ENCODE assay signal across 8 cellular contexts in genomic region chr19:48170817-48171347, GRCh38. TPM values are rescaled to one million over a fixed set of nuclear protein-coding genes. Genes with fewer than 3 reads are reported as not detected.
DNase-seq lines count a peak whose midpoint lies in the region; TF ChIP-seq lines count a peak whose summit lies in the region.

No MANE protein-coding gene starts in this region.

- H3K23ac ChIP-seq in trophoblast cell (ENCODE audit: low read length) = no peak overlapping the region

- H3K36me3 ChIP-seq in trophoblast cell (ENCODE audit: control insufficient read depth in 1 of 2, insufficient read depth in 2 of 2, low read length in 2 of 2) = peaks cover 16% of the 10 kb centered on the region in 2 experiments

- POLR2A ChIA-PET in RWPE1 (lab: Yijun Ruan, JAX; ENCODE audit: low non-redundant PET) = no interaction called here

- H2BK120ac ChIP-seq in trophoblast cell (ENCODE audit: insufficient read depth, low read length, poor library complexity) = peak overlapping the region; percentile 55

- H2AFZ ChIP-seq in trophoblast cell (ENCODE audit: insufficient read depth, low read length, poor library complexity) = peak overlapping the region; percentile 87

- H2AK5ac ChIP-seq in trophoblast cell (ENCODE audit: low read length) = peak overlapping the region; percentile 33

- peak overlapping the region; percentile 16 for H2BK5ac ChIP-seq in trophoblast cell (ENCODE audit: low read depth, low read length, poor library complexity)

- peak overlapping the region; percentile 90 for H4K12ac ChIP-seq in trophoblast cell (ENCODE audit: low read depth, low read length)

- H4K91ac ChIP-seq in trophoblast cell (ENCODE audit: low read depth, low read length) = peak overlapping the region; percentile 85

- peak overlapping the region; percentile 73 for H3K4me2 ChIP-seq in trophoblast cell (ENCODE audit: low read length)

- H4K8ac ChIP-seq in trophoblast cell (ENCODE audit: low read depth, low read length) = peak overlapping the region; percentile 92

- no peak for TF ChIP-seq CTCF in RWPE1 (conservative IDR thresholded peaks at IDR 0.05; ENCODE audit: low read depth)
- no peak for TF ChIP-seq CTCF in epithelial cell of proximal tubule (conservative IDR thresholded peaks at IDR 0.05; ENCODE audit: low read depth, low read length)

- H3K4me1 ChIP-seq in trophoblast cell (ENCODE audit: control insufficient read depth in 1 of 2, insufficient read depth in 2 of 2, low read length in 2 of 2) = peaks cover 5 to 6% of the 10 kb centered on the region in 2 experiments

- H3K79me1 ChIP-seq in trophoblast cell (ENCODE audit: low read length) = peaks cover 10% of the 10 kb centered on the region

- CTCF ChIA-PET in RWPE1 (lab: Yijun Ruan, JAX) = no interaction called here

- peak overlapping the region; percentile 91 for H3K14ac ChIP-seq in trophoblast cell (ENCODE audit: low read length)

- H2BK12ac ChIP-seq in trophoblast cell (ENCODE audit: low read length) = no peak overlapping the region

- H3K9me3 ChIP-seq in trophoblast cell (ENCODE audit: insufficient read depth, low read depth, low read length) = peaks cover 1% of the 10 kb centered on the region

- no peaks in the 10 kb centered on the region for H3K27me3 ChIP-seq in trophoblast cell (ENCODE audit: insufficient read depth, low read length)

- H3K18ac ChIP-seq in trophoblast cell (ENCODE audit: low read length) = peak overlapping the region; percentile 87

- H3K4me3 ChIP-seq in epithelial cell of proximal tubule (ENCODE audit: low read depth, low read length) = peak overlapping the region; percentile 70
- H3K4me3 ChIP-seq in trophoblast cell (ENCODE audit: low read depth, low read length) = peak overlapping the region; percentile 97

- H3K79me2 ChIP-seq in trophoblast cell (ENCODE audit: control insufficient read depth, insufficient read depth, low read length, poor library complexity) = peaks cover 12% of the 10 kb centered on the region

- peak overlapping the region; percentile 83 for H3K4ac ChIP-seq in trophoblast cell (ENCODE audit: low read depth, low read length)

- peak overlapping the region; percentile 93 for H3K27ac ChIP-seq in RWPE1
- H3K27ac ChIP-seq in trophoblast cell (ENCODE audit: low read depth, low read length) = no peak overlapping the region

- peak; percentile 52 for DNase-seq in NCI-H1105 treated with DMSO at 0.1 percent for 48 hours (lab: John Stamatoyannopoulos, UW)
- DNase-seq in NCI-H1105 (lab: John Stamatoyannopoulos, UW) = no peak
- DNase-seq in RWPE1 (ENCODE audit: low spot score) = no peak
- DNase-seq in epithelial cell of proximal tubule (ENCODE audit: low read depth) = no peak
- DNase-seq in trophoblast cell = no peak
- no peak for DNase-seq in cerebellar nuclear complex (lab: John Stamatoyannopoulos, UW)
- DNase-seq in hippocampal formation (lab: John Stamatoyannopoulos, UW) = no peak
- DNase-seq in NCI-H2196 (lab: John Stamatoyannopoulos, UW; ENCODE audit: unreplicated experiment) = no peak

- no CpG with 5 or more reads among the region's 21 CpGs for WGBS in trophoblast cell (ENCODE audit: extremely low coverage, insufficient coverage, insufficient read length)

- H3K9ac ChIP-seq in trophoblast cell (ENCODE audit: low read length) = peak overlapping the region; percentile 54

RNA-seq across cellular contexts. Expression of gene ZSWIM9, which starts 0.4 kb away (rescaled TPM):
- 1.6 and 2.8 TPM in 2 replicates for total RNA-seq in epithelial cell of proximal tubule
- polyA plus RNA-seq in trophoblast cell (2013) = 2.1 and 2.2 TPM in 2 replicates

RNA-seq across cellular contexts. Expression of gene LIG1, which starts 0.7 kb away (rescaled TPM):
- 77.4 and 81.9 TPM in 2 replicates for total RNA-seq in epithelial cell of proximal tubule
- 40.8 and 40.9 TPM in 2 replicates for polyA plus RNA-seq in trophoblast cell (2013)
